Comparison of ENCODE assay signal across 8 cellular contexts in genomic region chr7:155962191-155962967, GRCh38.
DNase-seq lines count a peak whose midpoint lies in the region; FAIRE-seq and TF ChIP-seq lines count a peak whose summit lies in the region.

No MANE protein-coding gene starts in this region.

- H3K4me2 ChIP-seq in GM23248 (ENCODE audit: unreplicated experiment) (no peak overlapping the region), PC-9 (peak overlapping the region; percentile 55)

- CTCF ChIA-PET in PC-9 (lab: Charles Lee), result no interaction called here

- in situ Hi-C loops in GM23248 (cut with MboI), result no loop called here

- intact Hi-C loops in PC-9 (cut with micrococcal nuclease; ENCODE audit: unreplicated experiment), result loop anchor here (1.0 kb wide), 1 partner anchor 11 kb away; no protein-coding TSS in a partner anchor
- intact Hi-C loops in sigmoid colon (cut with DNase I), result no loop called here

- 15 to 17% methylated on average over 13 of the region's 13 CpGs for WGBS in GM23248 (ENCODE audit: low coverage in 1 of 2, low lambda C conversion rate in 2 of 2, missing lambda C conversion rate in 2 of 2), 2 experiments
- 62 to 70% methylated on average over 13 of the region's 13 CpGs for WGBS in sigmoid colon, 2 donors

- H3K79me2 ChIP-seq in GM23248 (ENCODE audit: insufficient read depth), result no peaks in the 10 kb centered on the region
- no peaks in the 10 kb centered on the region for H3K79me2 ChIP-seq in PC-9 (ENCODE audit: low read depth)

- H2AFZ ChIP-seq in GM23248 (no peak overlapping the region), PC-9 (no peak overlapping the region)

- H4K20me1 ChIP-seq in GM23248 (ENCODE audit: insufficient read depth) (no peaks in the 10 kb centered on the region), PC-9 (ENCODE audit: insufficient read depth) (no peaks in the 10 kb centered on the region)

- H3K9me2 ChIP-seq in GM23248 (ENCODE audit: insufficient read depth), result no peaks in the 10 kb centered on the region
- no peaks in the 10 kb centered on the region for H3K9me2 ChIP-seq in PC-9 (ENCODE audit: insufficient read depth)

- TF ChIP-seq CTCF in PC-9 (conservative IDR thresholded peaks at IDR 0.05) (no peak), bronchial epithelial cell (IDR thresholded peaks at IDR 0.05; ENCODE audit: insufficient read depth, low read length, severe bottlenecking) (no peak), sigmoid colon (IDR thresholded peaks at IDR 0.05) (no peak), GM20000 (IDR thresholded peaks at IDR 0.05; ENCODE audit: extremely low read depth, missing control alignments) (no peak)

- H3K36me3 ChIP-seq in GM23248 (ENCODE audit: low read depth) (no peaks in the 10 kb centered on the region), PC-9 (ENCODE audit: low read depth) (no peaks in the 10 kb centered on the region), bronchial epithelial cell (ENCODE audit: control insufficient read depth, insufficient read depth, low read length) (no peaks in the 10 kb centered on the region), sigmoid colon (no peaks in the 10 kb centered on the region)

- no peak for TF ChIP-seq EP300 in sigmoid colon (IDR thresholded peaks at IDR 0.05)

- POLR2A ChIA-PET in PC-9 (lab: Charles Lee; ENCODE audit: unreplicated experiment), result interaction anchor here (2.0 kb wide), 1 partner anchor 11 kb away, joined by 6 read pairs; no protein-coding TSS in a partner anchor

- TF ChIP-seq POLR2A in sigmoid colon (IDR thresholded peaks at IDR 0.05), result no peak

- H3K4me3 ChIP-seq in GM23248 (no peak overlapping the region), PC-9 (no peak overlapping the region), bronchial epithelial cell (ENCODE audit: low read depth, low read length) (no peak overlapping the region), sigmoid colon (no peak overlapping the region)

- no peak overlapping the region for H3K27ac ChIP-seq in GM23248
- peak overlapping the region; percentile 66 for H3K27ac ChIP-seq in PC-9
- no peak overlapping the region for H3K27ac ChIP-seq in sigmoid colon

- H3F3A ChIP-seq in GM23248 (ENCODE audit: insufficient read depth) (no peaks in the 10 kb centered on the region), PC-9 (ENCODE audit: insufficient read depth, low read depth) (peaks cover 33% of the 10 kb centered on the region; the same call in 1 of the 2 replicates)

- H3K9me3 ChIP-seq in GM23248 (ENCODE audit: low read depth) (no peaks in the 10 kb centered on the region), PC-9 (ENCODE audit: insufficient read depth, low read depth) (no peaks in the 10 kb centered on the region), sigmoid colon (no peaks in the 10 kb centered on the region)

- H3K4me1 ChIP-seq in GM23248 (ENCODE audit: insufficient read depth), result no peaks in the 10 kb centered on the region
- H3K4me1 ChIP-seq in PC-9 (replicated peaks; ENCODE audit: insufficient read depth), result peaks cover 45% of the 10 kb centered on the region
- no peaks in the 10 kb centered on the region for H3K4me1 ChIP-seq in sigmoid colon

- DNase-seq in GM23248 (peak; percentile 5), PC-9 (peak; percentile 30 to 86), bronchial epithelial cell (ENCODE audit: low read depth) (peak; percentile 93), sigmoid colon (peak; percentile 26), hepatic stellate cell (ENCODE audit: low spot score) (no peak), dedifferentiated amniotic fluid mesenchymal stem cell (ENCODE audit: extremely low spot score) (no peak), GM20000 (ENCODE audit: low spot score) (no peak), 8988T (no peak)

- no TSS peak for BruUV-seq in PC-9 (replicated peaks; lab: Mats Ljungman, UMichigan)

- no peak overlapping the region for H3K9ac ChIP-seq in GM23248

- H3K27me3 ChIP-seq in GM23248 (replicated peaks; ENCODE audit: insufficient read depth), result no peaks in the 10 kb centered on the region
- H3K27me3 ChIP-seq in PC-9 (ENCODE audit: insufficient read depth, low read depth), result no peaks in the 10 kb centered on the region
- H3K27me3 ChIP-seq in bronchial epithelial cell (ENCODE audit: control insufficient read depth, insufficient read depth, low read length), result no peaks in the 10 kb centered on the region
- H3K27me3 ChIP-seq in sigmoid colon, result peaks cover 0 to 5% (median 0%) of the 10 kb centered on the region in 3 donors

- FAIRE-seq in bronchial epithelial cell (lab: Jason Lieb, UNC), result no peak

Comparison
In these comparisons a context has a peak if more than half of its experiments do, and no peak if none do; other contexts are left out.
1. DNase-seq: peak in GM23248 (single experiment), PC-9 (2 of 2), bronchial epithelial cell (single experiment) and sigmoid colon (single experiment); none in hepatic stellate cell (single experiment), dedifferentiated amniotic fluid mesenchymal stem cell (single experiment), GM20000 (single experiment) and 8988T (single experiment).